Comparison of ENCODE assay signal across 8 cellular contexts in the genomic region with DNA sequence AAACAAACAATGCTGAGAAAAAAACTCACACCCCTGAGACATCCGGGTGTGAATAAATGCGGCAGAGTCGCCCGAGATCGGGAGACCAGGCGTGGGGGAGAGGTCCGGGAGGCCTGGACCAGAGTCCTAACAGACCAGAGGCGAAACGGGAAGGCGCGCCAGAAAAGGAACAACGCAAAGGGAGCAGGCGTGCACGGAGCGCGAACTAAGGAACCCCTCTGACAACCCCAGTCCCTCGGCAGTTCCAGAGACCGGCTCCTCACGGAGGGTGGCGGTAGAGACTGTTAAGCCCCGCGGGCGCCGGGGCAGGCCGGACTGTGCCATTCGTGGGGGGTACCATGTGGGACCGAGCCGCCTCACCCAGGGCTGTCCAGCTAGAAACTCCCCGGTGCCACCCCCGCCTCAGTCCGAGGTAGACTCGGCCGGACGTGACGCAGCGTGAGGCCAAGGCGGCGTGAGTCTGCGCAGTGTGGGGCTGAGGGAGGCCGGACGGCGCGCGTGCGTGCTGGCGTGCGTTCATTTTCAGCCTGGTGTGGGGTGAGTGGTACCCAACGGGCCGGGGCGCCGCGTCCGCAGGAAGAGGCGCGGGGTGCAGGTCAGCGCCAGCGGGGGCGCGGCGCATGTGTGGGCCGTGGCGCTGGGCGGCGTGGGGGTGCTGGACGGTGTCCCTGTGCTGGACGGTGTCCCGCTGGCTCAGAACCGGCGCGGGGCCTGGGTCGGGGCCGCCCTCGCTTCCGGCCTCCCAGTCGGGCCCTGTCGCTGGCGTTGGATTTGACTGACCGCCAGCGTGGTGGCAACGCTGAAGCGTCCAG. TPM values are rescaled to one million over a fixed set of nuclear protein-coding genes. Genes with fewer than 3 reads are reported as not detected.
A peak's percentile ranks its signal among the peaks of the same experiment; 100 is the strongest.
DNase-seq lines count a peak whose midpoint lies in the region; ATAC-seq and TF ChIP-seq lines count a peak whose summit lies in the region.

A gene (plus strand): TSS at position 513 of the 812 bp plus-strand sequence. CDS start 1,075 bp downstream, outside the sequence.

- peak within 1 kb of the TSS; percentile 99 for H3K4me3 Mint-ChIP-seq in CD8-positive, alpha-beta T cell
- peak within 1 kb of the TSS; percentile 93 for H3K4me3 Mint-ChIP-seq in activated CD4-positive, alpha-beta memory T cell treated with anti-CD3 and anti-CD28 coated beads for 36 hours

- intact Hi-C loops in CD8-positive, alpha-beta T cell (cut with DNase I, micrococcal nuclease): loop anchor here (2.0 to 10.0 kb wide), 7 partner anchors 47 to 1273 kb away; a partner anchor contains a TSS
- intact Hi-C loops in activated CD4-positive, alpha-beta memory T cell treated with anti-CD3 and anti-CD28 coated beads for 36 hours (cut with micrococcal nuclease): loop anchor here (2.0 to 5.0 kb wide), 2 partner anchors 31 to 916 kb away; a partner anchor contains a TSS
- intact Hi-C loops in dorsolateral prefrontal cortex (cut with DNase I) (loop anchor here in 1 of 2 donors (5.0 kb wide), 1 partner anchor 66 kb away; a partner anchor contains a TSS), right lobe of liver (cut with DNase I) (no loop called here)

- H3K9me3 Mint-ChIP-seq in CD8-positive, alpha-beta T cell: no peaks in the 10 kb centered on the region
- no peaks in the 10 kb centered on the region for H3K9me3 Mint-ChIP-seq in activated CD4-positive, alpha-beta memory T cell treated with anti-CD3 and anti-CD28 coated beads for 36 hours

- H3K36me3 Mint-ChIP-seq in CD8-positive, alpha-beta T cell: peaks cover 46% of the 10 kb centered on the region
- H3K36me3 Mint-ChIP-seq in activated CD4-positive, alpha-beta memory T cell treated with anti-CD3 and anti-CD28 coated beads for 36 hours: peaks cover 40% of the 10 kb centered on the region

- H3K27me3 ChIP-seq in CD8-positive, alpha-beta T cell (ENCODE audit: insufficient read depth, low read length): no peaks in the 10 kb centered on the region
- H3K27me3 ChIP-seq in dorsolateral prefrontal cortex (no peaks in the 10 kb centered on the region), right lobe of liver (no peaks in the 10 kb centered on the region)

- peaks cover 62% of the 10 kb centered on the region for H3K4me1 Mint-ChIP-seq in CD8-positive, alpha-beta T cell (ENCODE audit: low read depth)
- H3K4me1 Mint-ChIP-seq in activated CD4-positive, alpha-beta memory T cell treated with anti-CD3 and anti-CD28 coated beads for 36 hours (ENCODE audit: low read depth): peaks cover 54% of the 10 kb centered on the region

- peak; percentile 99 for TF ChIP-seq POLR2A in right lobe of liver (IDR thresholded peaks at IDR 0.05)

- TF ChIP-seq CTCF in CD8-positive, alpha-beta T cell (IDR thresholded peaks at IDR 0.05): peak; percentile 49
- peak in 54 of 56 donors; percentile 21 to 77 (median 58) for TF ChIP-seq CTCF in dorsolateral prefrontal cortex (IDR thresholded peaks at IDR 0.05 in 54 of 56, conservative IDR thresholded peaks at IDR 0.05 in 2 of 56; ENCODE audit: low read depth in 1 of 56, partially characterized antibody in 56 of 56)
- peak in 3 of 4 donors; percentile 38 to 54 (median 41) for TF ChIP-seq CTCF in right lobe of liver (IDR thresholded peaks at IDR 0.05)

- H3K9me3 ChIP-seq in CD8-positive, alpha-beta T cell (ENCODE audit: low read length): no peaks in the 10 kb centered on the region
- H3K9me3 ChIP-seq in right lobe of liver: no peaks in the 10 kb centered on the region

- H3K4me1 ChIP-seq in CD8-positive, alpha-beta T cell (ENCODE audit: insufficient read depth, low read length): peaks cover 51% of the 10 kb centered on the region
- H3K4me1 ChIP-seq in right lobe of liver: peaks cover 0 to 13% (median 3%) of the 10 kb centered on the region in 4 donors

- POLR2A ChIA-PET in CD8-positive, alpha-beta T cell (lab: Charles Lee): interaction anchor here (1.0 kb wide), 5 partner anchors 9 to 31 kb away, joined by 3 to 6 read pairs (median 3); no protein-coding TSS in a partner anchor
- POLR2A ChIA-PET in activated CD4-positive, alpha-beta memory T cell treated with anti-CD3 and anti-CD28 coated beads for 36 hours (lab: Charles Lee): interaction anchor here (0.6 to 3.6 kb wide), 8 partner anchors 9 to 45 kb away, joined by 3 to 30 read pairs (median 6); a partner anchor contains a TSS

- H3K27ac ChIP-seq in CD8-positive, alpha-beta T cell (ENCODE audit: low read depth, low read length): peak within 1 kb of the TSS; percentile 76
- H3K27ac ChIP-seq in dorsolateral prefrontal cortex: peak within 1 kb of the TSS; percentile 38 to 98 (median 94)
- H3K27ac ChIP-seq in right lobe of liver: peak within 1 kb of the TSS; percentile 83 to 95 (median 87)

- DNase-seq in CD8-positive, alpha-beta T cell: peak; percentile 99 to 100 (median 100)
- DNase-seq in HK-2 (ENCODE audit: unreplicated experiment) (peak; percentile 100), NCI-H82 treated with DMSO at 0.1 percent for 48 hours (lab: John Stamatoyannopoulos, UW; ENCODE audit: unreplicated experiment) (peak; percentile 93), dorsolateral prefrontal cortex (peak; percentile 99 to 100 (median 100)), right lobe of liver (peak; percentile 99 to 100 (median 100))
- DNase-seq in activated CD4-positive, alpha-beta memory T cell treated with anti-CD3 and anti-CD28 coated beads for 36 hours: peak; percentile 100
- DNase-seq in stimulated activated CD4-positive, alpha-beta T cell treated with anti-CD3 and anti-CD28 coated beads, Interleukin-4, amount 100 ng/mL, for 4 hours: peak; percentile 99

- peak within 1 kb of the TSS; percentile 60 for H3K4me3 ChIP-seq in CD8-positive, alpha-beta T cell (ENCODE audit: low read depth, low read length)
- H3K4me3 ChIP-seq in dorsolateral prefrontal cortex (peak within 1 kb of the TSS; percentile 67 to 100 (median 86)), right lobe of liver (peak within 1 kb of the TSS; percentile 71 to 92 (median 75))

- H3K36me3 ChIP-seq in CD8-positive, alpha-beta T cell (ENCODE audit: insufficient read depth, low read length): peaks cover 16% of the 10 kb centered on the region
- H3K36me3 ChIP-seq in right lobe of liver: peaks cover 0 to 36% (median 22%) of the 10 kb centered on the region in 4 donors

- CTCF ChIA-PET in CD8-positive, alpha-beta T cell (lab: Charles Lee): no interaction called here
- CTCF ChIA-PET in activated CD4-positive, alpha-beta memory T cell treated with anti-CD3 and anti-CD28 coated beads for 36 hours (lab: Charles Lee): interaction anchor here (1.3 to 1.8 kb wide), 3 partner anchors 12 to 54 kb away, joined by 4 to 7 read pairs (median 4); a partner anchor contains a TSS

- H3K27me3 Mint-ChIP-seq in CD8-positive, alpha-beta T cell (ENCODE audit: low read depth): no peaks in the 10 kb centered on the region
- H3K27me3 Mint-ChIP-seq in activated CD4-positive, alpha-beta memory T cell treated with anti-CD3 and anti-CD28 coated beads for 36 hours: no peaks in the 10 kb centered on the region

- WGBS in right lobe of liver (ENCODE audit: insufficient coverage, low coverage, low lambda C conversion rate, missing lambda C conversion rate): under 1% methylated on average over 34 of the region's 81 CpGs

- peak within 1 kb of the TSS; percentile 100 for H3K27ac Mint-ChIP-seq in CD8-positive, alpha-beta T cell
- H3K27ac Mint-ChIP-seq in activated CD4-positive, alpha-beta memory T cell treated with anti-CD3 and anti-CD28 coated beads for 36 hours: peak within 1 kb of the TSS; percentile 94

- ATAC-seq in CD8-positive, alpha-beta T cell: peak; percentile 95
- ATAC-seq in GM19452 (IDR thresholded peaks at IDR 0.05; ENCODE audit: unreplicated experiment): peak; percentile 97
- ATAC-seq in right lobe of liver: peak; percentile 96 to 99 (median 97)

RNA-seq across cellular contexts. Expression of the gene that starts here (rescaled TPM):
- total RNA-seq in CD8-positive, alpha-beta T cell: 10 to 100 TPM; 67.9 to 70.0 TPM
- 100 to 1,000 TPM; 429 to 457 TPM for total RNA-seq in activated CD4-positive, alpha-beta memory T cell treated with anti-CD3 and anti-CD28 coated beads for 36 hours
- total RNA-seq in dorsolateral prefrontal cortex: 100 to 1,000 TPM; 184 to 358 (median 294) TPM
- total RNA-seq in right lobe of liver: 100 to 1,000 TPM; 144 to 218 (median 173) TPM

Comparison
In these comparisons a context has a peak if more than half of its experiments do, and no peak if none do; other contexts are left out.
1. Peak in every context shown above with its lines: DNase-seq, ATAC-seq, H3K4me3 ChIP-seq and H3K27ac ChIP-seq.
2. intact Hi-C loops: an anchor here in CD8-positive, alpha-beta T cell (2.0 to 10.0 kb wide) and activated CD4-positive, alpha-beta memory T cell treated with anti-CD3 and anti-CD28 coated beads for 36 hours (2.0 to 5.0 kb wide); none called in right lobe of liver.